In genomic region chr11:44943118-44943517, GRCh38 we compare ENCODE assay signal across 8 cellular contexts. TPM values are rescaled to one million over a fixed set of nuclear protein-coding genes. Genes with fewer than 3 reads are reported as not detected.
A peak's percentile ranks its signal among the peaks of the same experiment; 100 is the strongest.
DNase-seq lines count a peak whose midpoint lies in the region; ATAC-seq, FAIRE-seq and TF ChIP-seq lines count a peak whose summit lies in the region.

No MANE protein-coding gene starts in this region.

- no peak for TF ChIP-seq EP300 in GM12878 (IDR thresholded peaks at IDR 0.05; ENCODE audit: borderline replicate concordance in 1 of 2, control insufficient read depth in 1 of 2, low read depth in 2 of 2, low read length in 2 of 2)

- 9% methylated on average over 7 of the region's 7 CpGs for WGBS in GM12878 (ENCODE audit: insufficient coverage, insufficient replicate concordance, low lambda C conversion rate, missing lambda C conversion rate)

- RAD21 ChIA-PET in GM12878 (lab: Charles Lee; ENCODE audit: unreplicated experiment) = interaction anchor here (1.2 kb wide), 1 partner anchor 161 kb away, joined by 3 read pairs; no protein-coding TSS in a partner anchor

- H3K79me2 ChIP-seq in GM12878 (ENCODE audit: control insufficient read depth, insufficient read depth, low read length) = no peaks in the 10 kb centered on the region

- no TSS peak for BruUV-seq in GM12878 (replicated peaks; lab: Mats Ljungman, UMichigan)

- H3K4me1 Mint-ChIP-seq in stimulated activated naive CD8-positive, alpha-beta T cell treated with anti-CD3 and anti-CD28 coated beads, Interleukin-15, amount 100 ng/mL, for 72 hours = peaks cover 40% of the 10 kb centered on the region

- H3K4me2 ChIP-seq in GM12878 (ENCODE audit: control insufficient read depth, insufficient read depth) = no peak overlapping the region; the same call in none of the 2 replicates

- no peak overlapping the region for H3K27ac Mint-ChIP-seq in stimulated activated naive CD8-positive, alpha-beta T cell treated with anti-CD3 and anti-CD28 coated beads, Interleukin-15, amount 100 ng/mL, for 72 hours

- H3K27ac ChIP-seq in GM12878 (ENCODE audit: control insufficient read depth, insufficient read depth) = no peak overlapping the region

- DNase-seq in stimulated activated CD4-positive, alpha-beta T cell treated with anti-CD3 and anti-CD28 coated beads, Interleukin-12 subunit alpha, Interleukin-12 subunit beta, amount 100 ng/mL, for 4 hours = peak; percentile 27
- DNase-seq in stimulated activated CD4-positive, alpha-beta T cell treated with anti-CD3 and anti-CD28 coated beads, Interleukin-4, amount 100 ng/mL, for 1 hour = no peak
- DNase-seq in NAMALWA (ENCODE audit: low spot score) (peak; percentile 83), GM12878 (ENCODE audit: low read depth, low spot score) (no peak), dedifferentiated amniotic fluid mesenchymal stem cell (ENCODE audit: extremely low spot score) (no peak), cortex of kidney (lab: John Stamatoyannopoulos, UW) (no peak), foreskin fibroblast (no peak)
- DNase-seq in stimulated activated naive CD8-positive, alpha-beta T cell treated with anti-CD3 and anti-CD28 coated beads, Interleukin-15, amount 100 ng/mL, for 72 hours = peak in 1 of 2 donors; percentile 40

- peak; percentile 89 for ATAC-seq in GM12878
- peak; percentile 77 for ATAC-seq in stimulated activated naive CD8-positive, alpha-beta T cell treated with anti-CD3 and anti-CD28 coated beads, Interleukin-15, amount 100 ng/mL, for 72 hours

- CTCF ChIA-PET in GM12878 (lab: Yijun Ruan, JAX) = interaction anchor here (0.9 to 2.1 kb wide), 2 partner anchors 16 to 160 kb away, joined by 4 to 5 read pairs; no protein-coding TSS in a partner anchor

- H3K4me3 ChIP-seq in GM12878 = no peak overlapping the region
- no peak overlapping the region for H3K4me3 ChIP-seq in foreskin fibroblast (ENCODE audit: low read depth in 1 of 2, low read length in 2 of 2)

- H3K9ac ChIP-seq in GM12878 (ENCODE audit: control insufficient read depth, insufficient read depth, low read length) = no peak overlapping the region

- TF ChIP-seq RAD21 in GM12878 (IDR thresholded peaks at IDR 0.05; ENCODE audit: insufficient read depth, low read depth, low read length) = no peak

- H3K4me3 Mint-ChIP-seq in stimulated activated naive CD8-positive, alpha-beta T cell treated with anti-CD3 and anti-CD28 coated beads, Interleukin-15, amount 100 ng/mL, for 72 hours = peak overlapping the region in 1 of 2 donors; percentile 72

- TF ChIP-seq POLR2A in GM12878 (IDR thresholded peaks at IDR 0.05; ENCODE audit: low read depth, low read length) = no peak

- no peaks in the 10 kb centered on the region for H3K27me3 Mint-ChIP-seq in stimulated activated naive CD8-positive, alpha-beta T cell treated with anti-CD3 and anti-CD28 coated beads, Interleukin-15, amount 100 ng/mL, for 72 hours

- no peak for FAIRE-seq in GM12878 (lab: Jason Lieb, UNC)

- H3K27me3 ChIP-seq in GM12878 (replicated peaks in 1 of 2; ENCODE audit: control insufficient read depth in 2 of 2, insufficient read depth in 2 of 2, low read length in 1 of 2) = peaks cover 0 to 1% of the 10 kb centered on the region in 2 experiments; a peak in 2 of 4 replicates

- POLR2A ChIA-PET in GM12878 (lab: Charles Lee) = interaction anchor here (0.6 kb wide), 1 partner anchor 231 kb away, joined by 3 read pairs; no protein-coding TSS in a partner anchor

- intact Hi-C loops in GM12878 (cut with micrococcal nuclease; ENCODE audit: unreplicated experiment) = no loop called here

- peaks cover 17% of the 10 kb centered on the region for H3K4me1 ChIP-seq in GM12878 (ENCODE audit: control insufficient read depth, insufficient read depth, low read length)

- H4K20me1 ChIP-seq in GM12878 (ENCODE audit: control insufficient read depth, insufficient read depth) = 0 out of 2 replicates have a peak, but pooled peaks cover 2% of the 10 kb centered on the region

- H2AFZ ChIP-seq in GM12878 (ENCODE audit: control insufficient read depth, low read depth, low read length) = no peak overlapping the region

- H3K36me3 ChIP-seq in GM12878 (ENCODE audit: control insufficient read depth in 2 of 2, insufficient read depth in 2 of 2, low read length in 1 of 2) = no peaks in the 10 kb centered on the region

- H3K9me3 ChIP-seq in GM12878 (replicated peaks; ENCODE audit: control insufficient read depth, insufficient read depth, low read length) = no peaks in the 10 kb centered on the region

- in situ Hi-C loops in GM12878 (cut with MboI) = loop anchor here (25.0 kb wide), 1 partner anchor 394 kb away; no protein-coding TSS in a partner anchor

- H3K9me3 Mint-ChIP-seq in stimulated activated naive CD8-positive, alpha-beta T cell treated with anti-CD3 and anti-CD28 coated beads, Interleukin-15, amount 100 ng/mL, for 72 hours = no peaks in the 10 kb centered on the region

- TF ChIP-seq CTCF in GM12878 (IDR thresholded peaks at IDR 0.05 in 2 of 3, conservative IDR thresholded peaks at IDR 0.05 in 1 of 3; ENCODE audit: control insufficient read depth in 2 of 3, extremely low read depth in 1 of 3, insufficient read depth in 1 of 3, low read depth in 3 of 3, low read length in 3 of 3) (no peak), foreskin fibroblast (IDR thresholded peaks at IDR 0.05; ENCODE audit: low read depth, low read length) (no peak)

- SMC1A ChIA-PET in GM12878 (lab: Charles Lee; ENCODE audit: uncharacterized antibody, unreplicated experiment) = no interaction called here

TF ChIP-seq in GM12878, 131 proteins besides CTCF, POLR2A, EP300 and RAD21:
- TF ChIP-seq BHLHE40 (IDR thresholded peaks at IDR 0.05; ENCODE audit: borderline replicate concordance in 1 of 2, low read depth in 2 of 2, low read length in 1 of 2) = peak in 1 of 2 experiments; percentile 48; a peak in 1 of 4 replicates
- no peak for TF ChIP-seq IKZF2 (IDR thresholded peaks at IDR 0.05)
- TF ChIP-seq PRDM15 (CRISPR knock-in tag; IDR thresholded peaks at IDR 0.05) = no peak
- TF ChIP-seq EED (IDR thresholded peaks at IDR 0.05; ENCODE audit: low read depth) = peak; percentile 30; the same call in 1 of the 2 replicates
- no peak for TF ChIP-seq RB1 (IDR thresholded peaks at IDR 0.05; ENCODE audit: borderline replicate concordance)
- peak; percentile 82; the same call in 1 of the 2 replicates for TF ChIP-seq PAX5 (IDR thresholded peaks at IDR 0.05; ENCODE audit: borderline replicate concordance, low read depth, low read length)
- no peak for TF ChIP-seq NFYA (IDR thresholded peaks at IDR 0.05; ENCODE audit: borderline replicate concordance, low read depth, low read length)
- peak; percentile 66 for TF ChIP-seq SPI1 (IDR thresholded peaks at IDR 0.05; ENCODE audit: borderline replicate concordance, insufficient read depth, low read depth, low read length)
- TF ChIP-seq STAT1 (conservative IDR thresholded peaks at IDR 0.05) = no peak
- no peak for TF ChIP-seq EGR1 (IDR thresholded peaks at IDR 0.05; ENCODE audit: borderline replicate concordance in 1 of 2, low read depth in 2 of 2, low read length in 2 of 2)
- TF ChIP-seq TAF1 (IDR thresholded peaks at IDR 0.05; ENCODE audit: borderline replicate concordance, low read depth, low read length) = no peak
- TF ChIP-seq PML (IDR thresholded peaks at IDR 0.05; ENCODE audit: low read length) = no peak
TF ChIP-seq in GM12878: peak in this region for 4.

RNA-seq across cellular contexts. Expression of gene TP53I11, which starts 7.6 kb away (rescaled TPM):
- total RNA-seq in GM12878 (2013; cell fraction: nucleolus; rRNA removed) = not detected in 2 replicates
- total RNA-seq in GM12878 (2014; rRNA removed) (0.17 TPM in 1 of 2 replicates, not detected in the other), GM12878 (2014; rRNA removed; fragmentation: Illumina TruSeq; extraction: Trizol) (not detected in 2 replicates), GM12878 (2021) (0.21 and 0.23 TPM in 2 replicates)
- polyA plus RNA-seq in GM12878 (2011; ENCODE audit: low read depth) = 0.30 TPM
- polyA plus RNA-seq in GM12878 (2011; rRNA removed) (0.10 and 0.27 TPM in 2 replicates), GM12878 (2014; fragmentation: Illumina TruSeq; extraction: Trizol) (0.03 TPM in 1 of 2 replicates, not detected in the other), GM12878 (2014; fragmentation: Nextera tagmentation; extraction: Ambion mirVana) (not detected), GM12878 (2014; rRNA removed) (0.08 and 0.24 TPM in 2 replicates), GM12878 (2016; fragmentation: Nextera tagmentation; extraction: Ambion mirVana) (under 1 TPM; 0.15 to 0.28 TPM)
- polyA plus RNA-seq in GM12878 (2011; cell fraction: cytosol; rRNA removed) = 0.39 and 0.60 TPM in 2 replicates
- 0.57 and 0.85 TPM in 2 replicates for polyA plus RNA-seq in GM12878 (2011; cell fraction: nucleus; rRNA removed)
- polyA plus RNA-seq in GM12878 (2012) = 1.2 and 1.5 TPM in 2 replicates
- 0.15 and 0.77 TPM in 2 replicates for polyA minus RNA-seq in GM12878 (2011; rRNA and poly(A)+ RNA removed)
- 1.1 TPM in 1 of 2 replicates, not detected in the other for polyA minus RNA-seq in GM12878 (2011; cell fraction: cytosol; rRNA and poly(A)+ RNA removed)
- 0.60 and 1.4 TPM in 2 replicates for polyA minus RNA-seq in GM12878 (2011; cell fraction: nucleus; rRNA and poly(A)+ RNA removed)

Comparison
In these comparisons a context has a peak if more than half of its experiments do, and no peak if none do; other contexts are left out.
1. DNase-seq: peak in stimulated activated CD4-positive, alpha-beta T cell treated with anti-CD3 and anti-CD28 coated beads, Interleukin-12 subunit alpha, Interleukin-12 subunit beta, amount 100 ng/mL, for 4 hours (single experiment) and NAMALWA (single experiment); none in stimulated activated CD4-positive, alpha-beta T cell treated with anti-CD3 and anti-CD28 coated beads, Interleukin-4, amount 100 ng/mL, for 1 hour (single experiment), GM12878 (single experiment), dedifferentiated amniotic fluid mesenchymal stem cell (single experiment), cortex of kidney (single experiment) and foreskin fibroblast (0 of 2).